16 cellular contexts compared by ENCODE assay signal in the genomic region with DNA sequence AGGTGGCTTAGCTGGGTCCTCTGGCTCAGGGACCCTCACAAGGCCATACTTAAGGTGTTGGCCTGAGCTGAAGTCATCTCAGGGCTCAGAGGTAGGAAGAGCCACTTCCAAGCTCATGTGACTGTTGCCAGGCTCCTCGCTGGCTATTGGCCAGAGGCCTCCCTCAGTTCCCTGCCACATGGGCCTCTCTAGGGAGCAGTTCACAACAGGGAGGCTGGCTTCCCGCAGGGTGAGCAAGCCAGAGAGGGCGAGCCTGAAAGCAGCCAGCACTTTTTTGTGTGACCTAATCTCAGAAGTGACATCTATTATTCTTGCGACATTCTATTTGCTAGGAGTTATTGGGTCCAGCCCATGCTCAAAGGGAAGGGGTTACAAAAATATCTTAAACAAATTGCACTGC.
"Had no signal": no experiment of that assay in that cellular context is flagged by ENCODE, and none has a peak within 500 bp of the region (broad histone marks: within the 10 kb centered on the region; RNA-seq: fewer than 3 reads in every experiment).

No MANE protein-coding gene starts in this region.

- H3K9me3 ChIP-seq: ascending aorta, esophagus squamous epithelium, gastroesophageal sphincter, left lung, psoas muscle had no signal

- H3K27me3 ChIP-seq: ascending aorta, cardiac muscle cell, esophagus squamous epithelium, gastroesophageal sphincter, left lung had no signal

- H3K27ac ChIP-seq: ascending aorta, cardiac muscle cell, esophagus squamous epithelium, gastroesophageal sphincter, left lung, psoas muscle had no signal

- H3K9me3 Mint-ChIP-seq: natural killer cell treated with Interleukin-12 subunit alpha and Interleukin-12 subunit beta and Interleukin-15 and Interleukin-18, amount 100 ng/mL, for 72 hours; stimulated activated naive CD8-positive, alpha-beta T cell treated with anti-CD3 and anti-CD28 coated beads, Interleukin-15, Interleukin-2, amounts not matched to agents 100 ng/mL and 50 ng/mL, for 24 hours; WTC11 had no signal

- H3K36me3 ChIP-seq: ascending aorta, cardiac muscle cell, esophagus squamous epithelium, gastroesophageal sphincter, left lung had no signal

- H3K27ac Mint-ChIP-seq: activated CD8-positive, alpha-beta T cell treated with anti-CD3 and anti-CD28 coated beads, Interleukin-2, amount 10 ng/mL, durations not matched to agents 7 days and 5 days; natural killer cell treated with Interleukin-12 subunit alpha and Interleukin-12 subunit beta and Interleukin-15 and Interleukin-18, amount 100 ng/mL, for 72 hours; stimulated activated naive CD8-positive, alpha-beta T cell treated with anti-CD3 and anti-CD28 coated beads, Interleukin-15, Interleukin-2, amounts not matched to agents 100 ng/mL and 50 ng/mL, for 24 hours; WTC11 had no signal

- H3K4me1 ChIP-seq: esophagus squamous epithelium, gastroesophageal sphincter, left lung, psoas muscle had no signal

- H3K36me3 Mint-ChIP-seq: natural killer cell treated with Interleukin-12 subunit alpha and Interleukin-12 subunit beta and Interleukin-15 and Interleukin-18, amount 100 ng/mL, for 72 hours; WTC11 had no signal

- H3K4me3 ChIP-seq: ascending aorta, cardiac muscle cell, esophagus squamous epithelium, gastroesophageal sphincter, left lung, psoas muscle had no signal

- ATAC-seq: activated CD8-positive, alpha-beta T cell treated with anti-CD3 and anti-CD28 coated beads, Interleukin-2, amount 10 ng/mL, durations not matched to agents 7 days and 5 days; gastroesophageal sphincter; left lung; natural killer cell treated with Interleukin-12 subunit alpha and Interleukin-12 subunit beta and Interleukin-15 and Interleukin-18, amount 100 ng/mL, for 72 hours; psoas muscle; WTC11 had no signal

- H3K4me3 Mint-ChIP-seq: activated CD8-positive, alpha-beta T cell treated with anti-CD3 and anti-CD28 coated beads, Interleukin-2, amount 10 ng/mL, durations not matched to agents 7 days and 5 days; natural killer cell treated with Interleukin-12 subunit alpha and Interleukin-12 subunit beta and Interleukin-15 and Interleukin-18, amount 100 ng/mL, for 72 hours; stimulated activated naive CD8-positive, alpha-beta T cell treated with anti-CD3 and anti-CD28 coated beads, Interleukin-15, Interleukin-2, amounts not matched to agents 100 ng/mL and 50 ng/mL, for 24 hours; WTC11 had no signal

- DNase-seq: activated CD4-positive, alpha-beta T cell treated with anti-CD3 and anti-CD28 coated beads for 48 hours; activated CD8-positive, alpha-beta memory T cell treated with anti-CD3 and anti-CD28 coated beads, Interleukin-2, amount 50 U/mL, for 48 hours; activated CD8-positive, alpha-beta T cell treated with anti-CD3 and anti-CD28 coated beads, Interleukin-2, amount 10 ng/mL, durations not matched to agents 7 days and 5 days; esophagus squamous epithelium; left lung; mesenchymal stem cell; nucleus accumbens; stimulated activated CD4-positive, alpha-beta T cell treated with anti-CD3 and anti-CD28 coated beads, Interleukin-4, amount 100 ng/mL, for 1 hour; stimulated activated CD8-positive, alpha-beta memory T cell treated with anti-CD3 and anti-CD28 coated beads, Interleukin-4, amount 100 ng/mL, for 48 hours had no signal
